In genomic region chr6:142356271-142356938, GRCh38 we compare ENCODE assay signal across 14 cellular contexts. TPM values are rescaled to one million over a fixed set of nuclear protein-coding genes. Genes with fewer than 3 reads are reported as not detected.
A peak's percentile ranks its signal among the peaks of the same experiment; 100 is the strongest.
DNase-seq lines count a peak whose midpoint lies in the region; ATAC-seq and TF ChIP-seq lines count a peak whose summit lies in the region.
"Had no signal": no experiment of that assay in that cellular context is flagged by ENCODE, and none has a peak within 500 bp of the region (broad histone marks: within the 10 kb centered on the region; RNA-seq: fewer than 3 reads in every experiment).

No MANE protein-coding gene starts in this region.

- WGBS in GM23248 (ENCODE audit: low coverage in 1 of 2, low lambda C conversion rate in 2 of 2, missing lambda C conversion rate in 2 of 2), 2 experiments: 19 to 22% methylated on average over 4 of the region's 4 CpGs

- H3K4me3 ChIP-seq in GM23248: no peak overlapping the region
- H3K4me3 ChIP-seq in fibroblast of the aortic adventitia (ENCODE audit: low read depth, low read length): no peak overlapping the region
- H3K4me3 ChIP-seq: GM23338, K562, vagina had no signal

- H3K9ac ChIP-seq in GM23248: peak overlapping the region; percentile 9; the same call in 1 of the 2 replicates

- peaks cover 11% of the 10 kb centered on the region for H3K4me1 ChIP-seq in GM23248 (ENCODE audit: insufficient read depth)
- H3K4me1 ChIP-seq: vagina had no signal

- H4K20me1 ChIP-seq in GM23248 (ENCODE audit: insufficient read depth): no peaks in the 10 kb centered on the region

- H3K9me2 ChIP-seq in GM23248 (ENCODE audit: insufficient read depth): no peaks in the 10 kb centered on the region

- in situ Hi-C loops in GM23248 (cut with MboI): no loop called here

- no peaks in the 10 kb centered on the region for H3K9me3 ChIP-seq in GM23248 (ENCODE audit: low read depth)
- H3K9me3 ChIP-seq: vagina had no signal

- TF ChIP-seq CTCF in fibroblast of the aortic adventitia (IDR thresholded peaks at IDR 0.05; ENCODE audit: insufficient read depth, low read length): no peak

- H3K79me2 ChIP-seq in GM23248 (ENCODE audit: insufficient read depth): no peaks in the 10 kb centered on the region

- H2AFZ ChIP-seq in GM23248: peak overlapping the region; percentile 4; the same call in 1 of the 2 replicates
- H2AFZ ChIP-seq: GM23338 had no signal

- DNase-seq in GM23248 (peak; percentile 83), RPMI7951 (ENCODE audit: low read depth) (peak; percentile 48), fibroblast of the aortic adventitia (ENCODE audit: low read depth) (peak; percentile 55), putamen (ENCODE audit: low spot score) (no peak), NCI-H2196 treated with DMSO at 0.1 percent for 48 hours (lab: John Stamatoyannopoulos, UW; ENCODE audit: unreplicated experiment) (no peak)
- no peak for DNase-seq in stimulated activated naive CD8-positive, alpha-beta T cell treated with anti-CD3 and anti-CD28 coated beads, Interleukin-15, Interleukin-2, amounts not matched to agents 100 U/mL and 50 U/mL, for 24 hours
- DNase-seq: activated CD4-positive, alpha-beta T cell treated with anti-CD3 and anti-CD28 coated beads for 48 hours; COR-L47; NCI-H1436 treated with DMSO at 0.1 percent for 48 hours; NCI-H524 treated with DMSO at 0.1 percent for 48 hours had no signal

- no peak overlapping the region for H3K4me2 ChIP-seq in GM23248 (ENCODE audit: unreplicated experiment)
- H3K4me2 ChIP-seq: GM23338 had no signal

- no peaks in the 10 kb centered on the region for H3K36me3 ChIP-seq in GM23248 (ENCODE audit: low read depth)
- H3K36me3 ChIP-seq: vagina had no signal

- peak; percentile 88 for ATAC-seq in stimulated activated naive CD8-positive, alpha-beta T cell treated with anti-CD3 and anti-CD28 coated beads, Interleukin-15, Interleukin-2, amounts not matched to agents 100 U/mL and 50 U/mL, for 24 hours
- no peak for ATAC-seq in HG02870 (IDR thresholded peaks at IDR 0.05; ENCODE audit: unreplicated experiment)
- ATAC-seq: K562 had no signal

- H3F3A ChIP-seq in GM23248 (ENCODE audit: insufficient read depth): 0 out of 2 replicates have a peak, but pooled peaks cover 6% of the 10 kb centered on the region

- no peaks in the 10 kb centered on the region for H3K27me3 ChIP-seq in GM23248 (replicated peaks; ENCODE audit: insufficient read depth)
- H3K27me3 ChIP-seq: vagina had no signal

- peak overlapping the region; percentile 28 for H3K27ac ChIP-seq in GM23248
- H3K27ac ChIP-seq: vagina had no signal

RNA-seq across cellular contexts. Expression of gene ADGRG6, which starts 54.6 kb away (rescaled TPM):
- 1.5 and 1.6 TPM in 2 replicates for total RNA-seq in GM23248 (2014; rRNA removed; shearing (Covaris generic))
- 0.38 and 0.47 TPM in 2 replicates for polyA plus RNA-seq in GM23248 (2016; fragmentation: Nextera tagmentation; extraction: Ambion mirVana)
- 1.4 and 3.2 TPM in 2 replicates for total RNA-seq in RPMI7951 (2014; rRNA removed; shearing (Covaris generic))
- total RNA-seq in fibroblast of the aortic adventitia (ENCODE audit: low replicate concordance): 1.7 and 7.5 TPM in 2 replicates

Comparison
In these comparisons a context has a peak if more than half of its experiments do, and no peak if none do; other contexts are left out.
1. DNase-seq: peak in GM23248 (single experiment), RPMI7951 (single experiment) and fibroblast of the aortic adventitia (single experiment); none in stimulated activated naive CD8-positive, alpha-beta T cell treated with anti-CD3 and anti-CD28 coated beads, Interleukin-15, Interleukin-2, amounts not matched to agents 100 U/mL and 50 U/mL, for 24 hours (single experiment), putamen (single experiment) and NCI-H2196 treated with DMSO at 0.1 percent for 48 hours (single experiment).